In genomic region chr1:206550446-206550845, GRCh38 we compare ENCODE assay signal across 15 cellular contexts. TPM values are rescaled to one million over a fixed set of nuclear protein-coding genes. Genes with fewer than 3 reads are reported as not detected.
A peak's percentile ranks its signal among the peaks of the same experiment; 100 is the strongest.
DNase-seq lines count a peak whose midpoint lies in the region; ATAC-seq and TF ChIP-seq lines count a peak whose summit lies in the region.
"Had no signal": no experiment of that assay in that cellular context is flagged by ENCODE, and none has a peak within 500 bp of the region (broad histone marks: within the 10 kb centered on the region; RNA-seq: fewer than 3 reads in every experiment).

No MANE protein-coding gene starts in this region.

- intact Hi-C loops in cardiac septum (cut with DNase I): no loop called here
- intact Hi-C loops in heart right ventricle (cut with DNase I): no loop called here

- H3K27me3 ChIP-seq in heart right ventricle: no peaks in the 10 kb centered on the region
- H3K27me3 ChIP-seq: spleen had no signal

- DNase-seq in COLO668 (lab: John Stamatoyannopoulos, UW; ENCODE audit: unreplicated experiment) (peak; percentile 80), NCI-H1092 (lab: John Stamatoyannopoulos, UW) (peak; percentile 87), NCI-H2227 treated with DMSO at 0.1 percent for 48 hours (lab: John Stamatoyannopoulos, UW) (peak; percentile 30), immature natural killer cell (no peak), cardiac septum (ENCODE audit: low spot score) (no peak), heart right ventricle (no peak), dedifferentiated amniotic fluid mesenchymal stem cell (ENCODE audit: extremely low spot score) (no peak)
- DNase-seq: activated naive CD4-positive, alpha-beta T cell; H9; left ventricle myocardium superior; NCI-H1436; stimulated activated naive CD4-positive, alpha-beta T cell treated with Interleukin-2 at 50 U/mL for 16 hours had no signal

- H3K27ac Mint-ChIP-seq in immature natural killer cell: peak overlapping the region; percentile 95 to 99 (median 97)
- H3K27ac Mint-ChIP-seq: H9 had no signal

- TF ChIP-seq CTCF in heart right ventricle (IDR thresholded peaks at IDR 0.05): no peak

- 83 to 85% methylated on average over 2 of the region's 2 CpGs for WGBS in heart right ventricle, 2 donors

- H3K36me3 ChIP-seq in heart right ventricle: no peaks in the 10 kb centered on the region
- H3K36me3 ChIP-seq: spleen had no signal

- H3K4me3 ChIP-seq in heart right ventricle: no peak overlapping the region
- H3K4me3 ChIP-seq: SK-N-MC, spleen had no signal

- H3K9me3 Mint-ChIP-seq in immature natural killer cell: no peaks in the 10 kb centered on the region
- H3K9me3 Mint-ChIP-seq: H9 had no signal

- H3K27me3 Mint-ChIP-seq in immature natural killer cell (ENCODE audit: low read depth in 3 of 3): peaks cover 0 to 4% (median 4%) of the 10 kb centered on the region in 3 donors

- peak overlapping the region in 1 of 5 donors; percentile 8 for H3K4me3 Mint-ChIP-seq in immature natural killer cell
- H3K4me3 Mint-ChIP-seq: H9 had no signal

- H3K4me1 ChIP-seq in heart right ventricle: peaks cover 0 to 23% (median 10%) of the 10 kb centered on the region in 9 donors

- H3K4me1 Mint-ChIP-seq in immature natural killer cell: peaks cover 58 to 63% of the 10 kb centered on the region in 2 donors

- H3K27ac ChIP-seq in heart right ventricle: no peak overlapping the region
- H3K27ac ChIP-seq: SK-N-MC had no signal

- ATAC-seq in heart right ventricle: no peak
- no peak for ATAC-seq in GM21723 (IDR thresholded peaks at IDR 0.05; ENCODE audit: unreplicated experiment)

- H3K9me3 ChIP-seq in heart right ventricle: no peaks in the 10 kb centered on the region
- H3K9me3 ChIP-seq: spleen had no signal

- H3K36me3 Mint-ChIP-seq in immature natural killer cell: no peaks in the 10 kb centered on the region

RNA-seq across cellular contexts. Expression of gene RASSF5, which starts 43.1 kb away (rescaled TPM):
- 100 to 1,000 TPM; 218 to 459 (median 310) TPM for polyA plus RNA-seq in immature natural killer cell
- 15.5 TPM for total RNA-seq in cardiac septum
- total RNA-seq in heart right ventricle: 10 to 100 TPM in 3 of 10 donors, 1 to 10 TPM in 7; 5.0 to 26.0 (median 7.0) TPM
- polyA plus RNA-seq in heart right ventricle: 1 to 10 TPM in 1 of 2 donors, under 1 TPM in 1; 0.90 to 2.4 TPM

Comparison
In these comparisons a context has a peak if more than half of its experiments do, and no peak if none do; other contexts are left out.
1. DNase-seq: peak in COLO668 (single experiment), NCI-H1092 (single experiment) and NCI-H2227 treated with DMSO at 0.1 percent for 48 hours (single experiment); none in immature natural killer cell (0 of 3), cardiac septum (single experiment), heart right ventricle (0 of 2) and dedifferentiated amniotic fluid mesenchymal stem cell (single experiment).